Comparison of ENCODE assay signal across 12 cellular contexts in the genomic region with DNA sequence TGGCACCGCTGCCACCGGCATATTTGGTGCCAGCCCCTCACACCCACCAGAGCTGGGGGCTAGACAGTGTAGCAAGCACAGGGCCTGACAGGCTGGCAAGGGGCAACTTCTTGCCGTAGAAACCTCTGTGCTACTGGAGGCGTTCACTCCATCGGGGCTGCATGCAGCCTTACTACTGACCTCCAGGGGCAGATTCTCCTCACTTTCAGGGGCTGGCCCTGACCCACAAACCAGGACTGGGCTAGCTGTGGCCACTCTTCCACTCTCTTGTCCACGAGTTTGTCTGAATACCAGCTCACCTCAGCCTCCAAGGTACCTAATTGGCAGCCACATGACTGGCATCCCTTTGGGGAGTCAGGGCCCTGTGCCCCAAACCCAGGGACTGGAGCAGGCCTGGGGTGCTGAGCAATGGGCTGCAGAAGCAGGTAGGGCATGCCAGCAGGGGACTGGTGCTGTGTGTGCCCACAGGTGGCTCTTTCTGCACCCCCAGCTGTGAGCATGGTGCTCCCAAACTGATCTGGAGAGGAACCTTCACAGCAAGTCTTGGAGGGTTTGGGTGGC. TPM values are rescaled to one million over a fixed set of nuclear protein-coding genes. Genes with fewer than 3 reads are reported as not detected.
DNase-seq lines count a peak whose midpoint lies in the region; TF ChIP-seq lines count a peak whose summit lies in the region.
"Had no signal": no experiment of that assay in that cellular context is flagged by ENCODE, and none has a peak within 500 bp of the region (broad histone marks: within the 10 kb centered on the region; RNA-seq: fewer than 3 reads in every experiment).

No MANE protein-coding gene starts in this region.

- no peak overlapping the region for H3K27ac Mint-ChIP-seq in CD14-positive monocyte
- no peak overlapping the region for H3K27ac Mint-ChIP-seq in MCF 10A (ENCODE audit: low read depth, unreplicated experiment)
- H3K27ac Mint-ChIP-seq in mesothelial cell of epicardium, result no peak overlapping the region
- H3K27ac Mint-ChIP-seq: activated CD8-positive, alpha-beta T cell treated with anti-CD3 and anti-CD28 coated beads for 36 hours; activated naive CD8-positive, alpha-beta T cell treated with anti-CD3 and anti-CD28 coated beads, Interleukin-2, amount 50 U/mL, for 24 hours had no signal

- intact Hi-C loops in CD14-positive monocyte (cut with micrococcal nuclease) (loop anchor here in 1 of 2 donors (10.0 kb wide), 1 partner anchor 71 kb away; no protein-coding TSS in a partner anchor), MCF 10A (cut with micrococcal nuclease) (loop anchor here (2.0 kb wide), 1 partner anchor 73 kb away; no protein-coding TSS in a partner anchor)

- H3K4me1 Mint-ChIP-seq in CD14-positive monocyte (peaks cover 20% of the 10 kb centered on the region), MCF 10A (ENCODE audit: insufficient read depth, unreplicated experiment) (peaks cover 8% of the 10 kb centered on the region), mesothelial cell of epicardium (peaks cover 22% of the 10 kb centered on the region)

- POLR2A ChIA-PET in HEK293T (lab: Yijun Ruan, JAX) (no interaction called here), MCF 10A (lab: Yijun Ruan, JAX) (no interaction called here)

- H3K4me3 Mint-ChIP-seq in CD14-positive monocyte (peak overlapping the region in 1 of 2 donors; percentile 21), MCF 10A (ENCODE audit: unreplicated experiment) (no peak overlapping the region), mesothelial cell of epicardium (no peak overlapping the region)
- H3K4me3 Mint-ChIP-seq: activated CD8-positive, alpha-beta T cell treated with anti-CD3 and anti-CD28 coated beads for 36 hours; activated naive CD8-positive, alpha-beta T cell treated with anti-CD3 and anti-CD28 coated beads, Interleukin-2, amount 50 U/mL, for 24 hours had no signal

- no peak for TF ChIP-seq CTCF in CD14-positive monocyte (IDR thresholded peaks at IDR 0.05)
- TF ChIP-seq CTCF in MCF 10A (IDR thresholded peaks at IDR 0.05; ENCODE audit: unreplicated experiment), result peak; percentile 17
- peak; percentile 12 for TF ChIP-seq CTCF in mesothelial cell of epicardium (IDR thresholded peaks at IDR 0.05; ENCODE audit: unreplicated experiment)

- BruUV-seq in MCF 10A (replicated peaks; lab: Mats Ljungman, UMichigan), result no TSS peak

- H3K9me3 Mint-ChIP-seq in CD14-positive monocyte, result peaks cover 0 to 13% (median 0%) of the 10 kb centered on the region in 7 donors
- no peaks in the 10 kb centered on the region for H3K9me3 Mint-ChIP-seq in MCF 10A (ENCODE audit: unreplicated experiment)
- H3K9me3 Mint-ChIP-seq in mesothelial cell of epicardium, result no peaks in the 10 kb centered on the region
- H3K9me3 Mint-ChIP-seq: activated CD8-positive, alpha-beta T cell treated with anti-CD3 and anti-CD28 coated beads for 36 hours; activated naive CD8-positive, alpha-beta T cell treated with anti-CD3 and anti-CD28 coated beads, Interleukin-2, amount 50 U/mL, for 24 hours had no signal

- DNase-seq in CD14-positive monocyte (ENCODE audit: low spot score), result peak; percentile 22
- DNase-seq in HEK293T (ENCODE audit: extremely low spot score), result peak; percentile 39
- no peak for DNase-seq in MCF 10A (ENCODE audit: unreplicated experiment)
- DNase-seq in mesothelial cell of epicardium (ENCODE audit: low spot score in 2 of 2, unreplicated experiment in 2 of 2), result peak; percentile 9 to 28
- DNase-seq in kidney glomerular epithelial cell (lab: John Stamatoyannopoulos, UW), result no peak
- DNase-seq in effector CD4-positive, alpha-beta T cell, result no peak
- DNase-seq in NCI-H526 treated with DMSO at 0.1 percent for 48 hours (lab: John Stamatoyannopoulos, UW), result no peak
- DNase-seq in COR-L47 (lab: John Stamatoyannopoulos, UW), result no peak
- DNase-seq: activated CD8-positive, alpha-beta T cell treated with anti-CD3 and anti-CD28 coated beads for 36 hours; activated naive CD8-positive, alpha-beta T cell treated with anti-CD3 and anti-CD28 coated beads, Interleukin-2, amount 50 U/mL, for 24 hours; DMS153; NCI-H2171 treated with DMSO at 0.1 percent for 48 hours had no signal

- H3K36me3 Mint-ChIP-seq in CD14-positive monocyte, result peaks cover 0 to 2% of the 10 kb centered on the region in 2 donors
- no peaks in the 10 kb centered on the region for H3K36me3 Mint-ChIP-seq in MCF 10A (ENCODE audit: insufficient read depth, unreplicated experiment)
- no peaks in the 10 kb centered on the region for H3K36me3 Mint-ChIP-seq in mesothelial cell of epicardium

- H3K27me3 Mint-ChIP-seq in CD14-positive monocyte (ENCODE audit: low read depth in 3 of 3) (peaks cover 87 to 97% (median 88%) of the 10 kb centered on the region in 3 donors), MCF 10A (ENCODE audit: insufficient read depth, unreplicated experiment) (peaks cover 21% of the 10 kb centered on the region), mesothelial cell of epicardium (ENCODE audit: low read depth) (peaks cover 88% of the 10 kb centered on the region)

- CTCF ChIA-PET in HEK293T (lab: Yijun Ruan, JAX), result interaction anchor here (0.6 kb wide), 1 partner anchor 73 kb away, joined by 3 read pairs; no protein-coding TSS in a partner anchor
- CTCF ChIA-PET in MCF 10A (lab: Yijun Ruan, JAX), result interaction anchor here (0.6 to 15.4 kb wide), 12 partner anchors 12 to 517 kb away, joined by 3 to 398 read pairs (median 7); no protein-coding TSS in a partner anchor

TF ChIP-seq in HEK293T, 16 proteins besides CTCF, POLR2A, EP300 and RAD21:
- TF ChIP-seq CTBP1 (IDR thresholded peaks at IDR 0.05; ENCODE audit: borderline replicate concordance) (no peak), TARDBP (IDR thresholded peaks at IDR 0.05) (no peak), L3MBTL2 (conservative IDR thresholded peaks at IDR 0.05) (no peak), FOXK2 (IDR thresholded peaks at IDR 0.05) (no peak), FOXA1 (IDR thresholded peaks at IDR 0.05) (no peak), SUZ12 (IDR thresholded peaks at IDR 0.05) (no peak), LEF1 (IDR thresholded peaks at IDR 0.05; ENCODE audit: borderline replicate concordance) (no peak), ZNF384 (IDR thresholded peaks at IDR 0.05) (no peak), ARNT (IDR thresholded peaks at IDR 0.05) (no peak), NFRKB (IDR thresholded peaks at IDR 0.05) (no peak), HDGF (IDR thresholded peaks at IDR 0.05; ENCODE audit: borderline replicate concordance) (no peak)
- TF ChIP-seq, protein P1, sequence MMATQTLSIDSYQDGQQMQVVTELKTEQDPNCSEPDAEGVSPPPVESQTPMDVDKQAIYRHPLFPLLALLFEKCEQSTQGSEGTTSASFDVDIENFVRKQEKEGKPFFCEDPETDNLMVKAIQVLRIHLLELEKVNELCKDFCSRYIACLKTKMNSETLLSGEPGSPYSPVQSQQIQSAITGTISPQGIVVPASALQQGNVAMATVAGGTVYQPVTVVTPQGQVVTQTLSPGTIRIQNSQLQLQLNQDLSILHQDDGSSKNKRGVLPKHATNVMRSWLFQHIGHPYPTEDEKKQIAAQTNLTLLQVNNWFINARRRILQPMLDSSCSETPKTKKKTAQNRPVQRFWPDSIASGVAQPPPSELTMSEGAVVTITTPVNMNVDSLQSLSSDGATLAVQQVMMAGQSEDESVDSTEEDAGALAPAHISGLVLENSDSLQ (IDR thresholded peaks at IDR 0.05), result no peak

RNA-seq across cellular contexts. Expression of a gene that starts 2.1 kb away (rescaled TPM):
- polyA plus RNA-seq in CD14-positive monocyte, result not detected
- total RNA-seq in MCF 10A (2022) (not detected in 2 replicates), mesothelial cell of epicardium (2.5 to 4.1 TPM (median 3.2 TPM) in 3 replicates)
- total RNA-seq: activated CD8-positive, alpha-beta T cell treated with anti-CD3 and anti-CD28 coated beads for 36 hours had no signal

Comparison
In these comparisons a context has a peak if more than half of its experiments do, and no peak if none do; other contexts are left out.
1. DNase-seq: peak in CD14-positive monocyte (single experiment), HEK293T (single experiment) and mesothelial cell of epicardium (2 of 2); none in MCF 10A (single experiment), kidney glomerular epithelial cell (single experiment), effector CD4-positive, alpha-beta T cell (single experiment), NCI-H526 treated with DMSO at 0.1 percent for 48 hours (single experiment) and COR-L47 (single experiment).